In genomic region chr1:198678301-198678836, GRCh38 we compare ENCODE assay signal across 13 cellular contexts. TPM values are rescaled to one million over a fixed set of nuclear protein-coding genes. Genes with fewer than 3 reads are reported as not detected.
DNase-seq lines count a peak whose midpoint lies in the region; ATAC-seq and TF ChIP-seq lines count a peak whose summit lies in the region.
"Had no signal": no experiment of that assay in that cellular context is flagged by ENCODE, and none has a peak within 500 bp of the region (broad histone marks: within the 10 kb centered on the region; RNA-seq: fewer than 3 reads in every experiment).

No MANE protein-coding gene starts in this region.

- H3K4me1 Mint-ChIP-seq in chondrocyte (ENCODE audit: low read depth), result peaks cover 20% of the 10 kb centered on the region

- H3K4me3 ChIP-seq in colonic mucosa, result no peak overlapping the region
- H3K4me3 ChIP-seq: SJSA1, vagina had no signal

- peak overlapping the region; percentile 6 for H3K27ac ChIP-seq in colonic mucosa
- H3K27ac ChIP-seq: SJSA1 had no signal

- ATAC-seq in GM21576 (IDR thresholded peaks at IDR 0.05; ENCODE audit: unreplicated experiment), result no peak
- ATAC-seq: left ventricle myocardium superior had no signal

- peak; percentile 55 for DNase-seq in activated CD8-positive, alpha-beta memory T cell treated with anti-CD3 and anti-CD28 coated beads, Interleukin-2, amount 50 U/mL, for 1 hour (ENCODE audit: extremely low read depth)
- no peak for DNase-seq in activated CD8-positive, alpha-beta memory T cell treated with anti-CD3 and anti-CD28 coated beads, Interleukin-2, amount 50 U/mL, for 48 hours
- peak; percentile 50 for DNase-seq in activated CD4-positive, alpha-beta T cell treated with anti-CD3 and anti-CD28 coated beads for 48 hours
- DNase-seq in colonic mucosa (no peak), chondrocyte (ENCODE audit: low spot score) (no peak), NCI-H2171 (lab: John Stamatoyannopoulos, UW) (no peak)
- DNase-seq in stimulated activated naive CD4-positive, alpha-beta T cell treated with Interleukin-2 at 50 U/mL for 16 hours (lab: John Stamatoyannopoulos, UW), result peak; percentile 34
- DNase-seq: left ventricle myocardium superior, NCI-H510A had no signal

- H3K27me3 ChIP-seq in colonic mucosa, result no peaks in the 10 kb centered on the region
- H3K27me3 ChIP-seq: SJSA1, vagina had no signal

- H3K27me3 Mint-ChIP-seq in chondrocyte (ENCODE audit: low read depth), result no peaks in the 10 kb centered on the region
- H3K27me3 Mint-ChIP-seq: progenitor cell of endocrine pancreas had no signal

- no peak overlapping the region for H3K4me3 Mint-ChIP-seq in chondrocyte (ENCODE audit: unreplicated experiment)

- H3K27ac Mint-ChIP-seq in chondrocyte (ENCODE audit: unreplicated experiment), result no peak overlapping the region
- H3K27ac Mint-ChIP-seq: progenitor cell of endocrine pancreas had no signal

- H3K9me3 Mint-ChIP-seq in chondrocyte (ENCODE audit: low read depth), result no peaks in the 10 kb centered on the region

- no peak overlapping the region for H3K9ac ChIP-seq in colonic mucosa (ENCODE audit: low read depth in 2 of 2, low read length in 2 of 2)

- no peaks in the 10 kb centered on the region for H3K36me3 Mint-ChIP-seq in chondrocyte (ENCODE audit: low read depth)

- no peaks in the 10 kb centered on the region for H3K9me3 ChIP-seq in colonic mucosa
- H3K9me3 ChIP-seq: SJSA1, vagina had no signal

- intact Hi-C loops in colonic mucosa (cut with DNase I), result no loop called here

- TF ChIP-seq CTCF in colonic mucosa (IDR thresholded peaks at IDR 0.05), result no peak
- TF ChIP-seq CTCF in chondrocyte (IDR thresholded peaks at IDR 0.05), result no peak

- no peaks in the 10 kb centered on the region for H3K4me1 ChIP-seq in colonic mucosa
- H3K4me1 ChIP-seq: vagina had no signal

- no peaks in the 10 kb centered on the region for H3K36me3 ChIP-seq in colonic mucosa
- H3K36me3 ChIP-seq: SJSA1, vagina had no signal

RNA-seq across cellular contexts. Expression of gene PTPRC, which starts 39.5 kb away (rescaled TPM):
- 10 to 100 TPM; 11.2 to 18.7 TPM for total RNA-seq in colonic mucosa
- total RNA-seq in chondrocyte, result not detected in 3 replicates
- total RNA-seq: progenitor cell of endocrine pancreas, SJSA1 had no signal

Comparison
In these comparisons a context has a peak if more than half of its experiments do, and no peak if none do; other contexts are left out.
1. DNase-seq: peak in activated CD8-positive, alpha-beta memory T cell treated with anti-CD3 and anti-CD28 coated beads, Interleukin-2, amount 50 U/mL, for 1 hour (single experiment), activated CD4-positive, alpha-beta T cell treated with anti-CD3 and anti-CD28 coated beads for 48 hours (single experiment) and stimulated activated naive CD4-positive, alpha-beta T cell treated with Interleukin-2 at 50 U/mL for 16 hours (single experiment); none in activated CD8-positive, alpha-beta memory T cell treated with anti-CD3 and anti-CD28 coated beads, Interleukin-2, amount 50 U/mL, for 48 hours (single experiment), colonic mucosa (single experiment), chondrocyte (single experiment) and NCI-H2171 (single experiment).
2. RNA of gene PTPRC, which starts 39.5 kb away (total RNA-seq): 11.2 to 18.7 TPM in colonic mucosa; not detected in chondrocyte; every median in the first group is over 10 times any median in the second.